Comparison of ENCODE assay signal across 25 cellular contexts in genomic region chr17:49976163-49976827, GRCh38. TPM values are rescaled to one million over a fixed set of nuclear protein-coding genes. Genes with fewer than 3 reads are reported as not detected.
DNase-seq lines count a peak whose midpoint lies in the region; ATAC-seq, FAIRE-seq and TF ChIP-seq lines count a peak whose summit lies in the region.
"Had no signal": no experiment of that assay in that cellular context is flagged by ENCODE, and none has a peak within 500 bp of the region (broad histone marks: within the 10 kb centered on the region; RNA-seq: fewer than 3 reads in every experiment).

No MANE protein-coding gene starts in this region.

- H4K20me1 ChIP-seq in keratinocyte (ENCODE audit: control insufficient read depth, extremely low read depth, insufficient read depth, low read length): no peaks in the 10 kb centered on the region

- H3K9me1 ChIP-seq in keratinocyte (ENCODE audit: control insufficient read depth, extremely low read depth, insufficient read depth, low read length): peaks cover 2% of the 10 kb centered on the region

- H3K27ac Mint-ChIP-seq in activated T-helper 2 cell treated with anti-CD3 and anti-CD28 coated beads, Interferon-gamma antibody, Interleukin-2, Interleukin-4, amounts not matched to agents 10 μg/mL and 5 μg/mL and 100 μg/mL, durations not matched to agents 14 hours and 24 hours and 36 hours: no peak overlapping the region
- H3K27ac Mint-ChIP-seq: mesothelial cell of epicardium, T-helper 17 cell had no signal

- no peaks in the 10 kb centered on the region for H3K9me3 Mint-ChIP-seq in activated T-helper 2 cell treated with anti-CD3 and anti-CD28 coated beads, Interferon-gamma antibody, Interleukin-2, Interleukin-4, amounts not matched to agents 10 μg/mL and 5 μg/mL and 100 μg/mL, durations not matched to agents 14 hours and 24 hours and 36 hours
- H3K9me3 Mint-ChIP-seq: mesothelial cell of epicardium had no signal

- H3K79me2 ChIP-seq in keratinocyte (ENCODE audit: control insufficient read depth, insufficient read depth, low read length): no peaks in the 10 kb centered on the region

- FAIRE-seq in keratinocyte (lab: Jason Lieb, UNC) (peak; percentile 36), urothelium cell line (lab: Jason Lieb, UNC) (no peak)

- no peak overlapping the region for H3K9ac ChIP-seq in keratinocyte (ENCODE audit: control insufficient read depth, extremely low read depth, insufficient read depth, low read length)

- intact Hi-C loops in activated T-helper 2 cell treated with anti-CD3 and anti-CD28 coated beads, Interferon-gamma antibody, Interleukin-2, Interleukin-4, amounts not matched to agents 10 μg/mL and 5 μg/mL and 100 μg/mL, durations not matched to agents 14 hours and 24 hours and 36 hours (cut with micrococcal nuclease): no loop called here

- H3K27me3 Mint-ChIP-seq in activated T-helper 2 cell treated with anti-CD3 and anti-CD28 coated beads, Interferon-gamma antibody, Interleukin-2, Interleukin-4, amounts not matched to agents 10 μg/mL and 5 μg/mL and 100 μg/mL, durations not matched to agents 14 hours and 24 hours and 36 hours (ENCODE audit: low read depth): peaks cover 60% of the 10 kb centered on the region

- peaks cover 14% of the 10 kb centered on the region for H3K4me1 ChIP-seq in HAP-1
- H3K4me1 ChIP-seq in keratinocyte (ENCODE audit: control insufficient read depth, extremely low read depth, insufficient read depth, low read length): peaks cover 59% of the 10 kb centered on the region

- H2AFZ ChIP-seq in keratinocyte (ENCODE audit: control insufficient read depth, low read length): no peak overlapping the region

- no peak overlapping the region for H3K27ac ChIP-seq in keratinocyte (ENCODE audit: control insufficient read depth, insufficient read depth, low read length)
- H3K27ac ChIP-seq: C4-2B, gastrocnemius medialis, neutrophil, vagina had no signal

- H3K27me3 ChIP-seq in HAP-1 (ENCODE audit: low read depth): no peaks in the 10 kb centered on the region; the same call in 1 of the 2 replicates
- H3K27me3 ChIP-seq in keratinocyte (ENCODE audit: control insufficient read depth, extremely low read depth, insufficient read depth, low read length): peaks cover 31% of the 10 kb centered on the region

- TF ChIP-seq CTCF in keratinocyte (optimal IDR thresholded peaks at IDR 0.05 in 1 of 3, IDR thresholded peaks at IDR 0.05 in 1 of 3, conservative IDR thresholded peaks at IDR 0.05 in 1 of 3; ENCODE audit: extremely low read depth in 1 of 3, insufficient read depth in 2 of 3, low read length in 3 of 3): no peak

- in situ Hi-C loops in HAP-1 (cut with MboI; ENCODE audit: low sequenced_read_pairs): no loop called here

- ATAC-seq in GM21528 (IDR thresholded peaks at IDR 0.05; ENCODE audit: low FRiP score, unreplicated experiment): no peak
- ATAC-seq: esophagus mucosa, gastrocnemius medialis, T-helper 17 cell had no signal

- H3K4me3 ChIP-seq in HAP-1 (no peak overlapping the region), keratinocyte (ENCODE audit: control insufficient read depth in 2 of 3, extremely low read depth in 1 of 3, insufficient read depth in 2 of 3, low read depth in 1 of 3, low read length in 3 of 3) (no peak overlapping the region)
- H3K4me3 ChIP-seq: gastrocnemius medialis, vagina had no signal

- H3K4me1 Mint-ChIP-seq in activated T-helper 2 cell treated with anti-CD3 and anti-CD28 coated beads, Interferon-gamma antibody, Interleukin-2, Interleukin-4, amounts not matched to agents 10 μg/mL and 5 μg/mL and 100 μg/mL, durations not matched to agents 14 hours and 24 hours and 36 hours (ENCODE audit: low read depth): peaks cover 2% of the 10 kb centered on the region

- no peak overlapping the region for H3K4me2 ChIP-seq in keratinocyte (ENCODE audit: control insufficient read depth, extremely low read depth, insufficient read depth, low read depth, low read length)

- dilution Hi-C loops in keratinocyte (cut with MboI; ENCODE audit: extremely low pct_ligation_motif_present, low sequenced_read_pairs): no loop called here

- H3K4me3 Mint-ChIP-seq in activated T-helper 2 cell treated with anti-CD3 and anti-CD28 coated beads, Interferon-gamma antibody, Interleukin-2, Interleukin-4, amounts not matched to agents 10 μg/mL and 5 μg/mL and 100 μg/mL, durations not matched to agents 14 hours and 24 hours and 36 hours (ENCODE audit: low read depth): no peak overlapping the region
- H3K4me3 Mint-ChIP-seq: mesothelial cell of epicardium, T-helper 17 cell had no signal

- peak; percentile 72 for DNase-seq in A172 (ENCODE audit: low spot score)
- DNase-seq in HAP-1 (ENCODE audit: low spot score in 2 of 2): peak; percentile 60 to 75
- peak; percentile 96 for DNase-seq in NCI-H69 (lab: John Stamatoyannopoulos, UW)
- DNase-seq in keratinocyte (ENCODE audit: low read depth, low spot score): no peak
- DNase-seq in stimulated activated CD8-positive, alpha-beta memory T cell treated with anti-CD3 and anti-CD28 coated beads, Interleukin-4, amount 100 ng/mL, for 48 hours: no peak
- no peak for DNase-seq in urothelium cell line (ENCODE audit: low spot score)
- DNase-seq in activated T-helper 2 cell treated with anti-CD3 and anti-CD28 coated beads, Interferon-gamma antibody, Interleukin-2, Interleukin-4, amounts not matched to agents 10 μg/mL and 5 μg/mL and 100 μg/mL, durations not matched to agents 14 hours and 24 hours and 36 hours (ENCODE audit: low spot score): no peak
- DNase-seq: activated CD4-positive, alpha-beta T cell treated with anti-CD3 and anti-CD28 coated beads, Interleukin-2, amount 50 U/mL, for 4 hours; activated T-cell treated with anti-CD3 and anti-CD28 coated beads for 4 hours; amygdala; caudate nucleus; gastrocnemius medialis; NCI-H187 treated with DMSO at 0.1 percent for 48 hours; NCI-H446 treated with DMSO at 0.1 percent for 48 hours; SIG-M5; substantia nigra; T-helper 17 cell had no signal

- H3K36me3 ChIP-seq in HAP-1 (replicated peaks): no peaks in the 10 kb centered on the region
- no peaks in the 10 kb centered on the region for H3K36me3 ChIP-seq in keratinocyte (ENCODE audit: control insufficient read depth in 2 of 2, extremely low read depth in 1 of 2, insufficient read depth in 2 of 2, low read length in 2 of 2)
- H3K36me3 ChIP-seq: gastrocnemius medialis, neutrophil, vagina had no signal

- H3K36me3 Mint-ChIP-seq in activated T-helper 2 cell treated with anti-CD3 and anti-CD28 coated beads, Interferon-gamma antibody, Interleukin-2, Interleukin-4, amounts not matched to agents 10 μg/mL and 5 μg/mL and 100 μg/mL, durations not matched to agents 14 hours and 24 hours and 36 hours (ENCODE audit: low read depth): no peaks in the 10 kb centered on the region
- H3K36me3 Mint-ChIP-seq: mesothelial cell of epicardium had no signal

- H3K9me3 ChIP-seq in HAP-1: no peaks in the 10 kb centered on the region
- H3K9me3 ChIP-seq in keratinocyte (ENCODE audit: control insufficient read depth, low read depth, low read length): no peaks in the 10 kb centered on the region
- H3K9me3 ChIP-seq: gastrocnemius medialis, neutrophil, vagina had no signal

RNA-seq across cellular contexts. Expression of gene DLX4, which starts 7.3 kb away (rescaled TPM):
- 1.7 and 2.5 TPM in 2 replicates for total RNA-seq in A172 (2014; rRNA removed; shearing (Covaris generic))
- 0.10 to 0.22 TPM (median 0.18 TPM) in 3 replicates for polyA plus RNA-seq in keratinocyte
- 0.42 TPM for polyA plus RNA-seq in keratinocyte (2011; ENCODE audit: low read depth)
- 0.31 and 0.34 TPM in 2 replicates for polyA plus RNA-seq in keratinocyte (2011; cell fraction: cytosol; rRNA removed)
- polyA plus RNA-seq in keratinocyte (2011; cell fraction: nucleus; rRNA removed): 0.32 and 0.77 TPM in 2 replicates
- 0.30 and 0.49 TPM in 2 replicates for polyA plus RNA-seq in keratinocyte (2012; ENCODE audit: low replicate concordance)
- polyA minus RNA-seq in keratinocyte: 0.10 to 1.4 TPM (median 0.23 TPM) in 3 replicates
- polyA minus RNA-seq in keratinocyte (2011; cell fraction: cytosol; rRNA and poly(A)+ RNA removed): 1.7 TPM
- 0.62 TPM in 1 of 2 replicates, not detected in the other for polyA minus RNA-seq in keratinocyte (2011; cell fraction: nucleus; rRNA and poly(A)+ RNA removed)
- total RNA-seq in activated T-helper 2 cell treated with anti-CD3 and anti-CD28 coated beads, Interferon-gamma antibody, Interleukin-2, Interleukin-4, amounts not matched to agents 10 μg/mL and 5 μg/mL and 100 μg/mL, durations not matched to agents 14 hours and 24 hours and 36 hours: not detected in 2 replicates
- total RNA-seq: gastrocnemius medialis had no signal

RNA-seq across cellular contexts. Expression of gene DLX3, which starts 18.7 kb away (rescaled TPM):
- total RNA-seq in A172 (2014; rRNA removed; shearing (Covaris generic)): not detected in 2 replicates
- 0.62 to 0.81 TPM (median 0.72 TPM) in 3 replicates for polyA plus RNA-seq in keratinocyte
- 8.7 TPM for polyA plus RNA-seq in keratinocyte (2011; ENCODE audit: low read depth)
- 0.97 and 1.3 TPM in 2 replicates for polyA plus RNA-seq in keratinocyte (2011; cell fraction: cytosol; rRNA removed)
- polyA plus RNA-seq in keratinocyte (2011; cell fraction: nucleus; rRNA removed): 2.3 and 3.3 TPM in 2 replicates
- polyA plus RNA-seq in keratinocyte (2012; ENCODE audit: low replicate concordance): 1.6 and 17.5 TPM in 2 replicates
- polyA minus RNA-seq in keratinocyte: 0.64 to 1.8 TPM (median 1.0 TPM) in 3 replicates
- 2.1 TPM for polyA minus RNA-seq in keratinocyte (2011; cell fraction: cytosol; rRNA and poly(A)+ RNA removed)
- polyA minus RNA-seq in keratinocyte (2011; cell fraction: nucleus; rRNA and poly(A)+ RNA removed): 1.1 and 1.3 TPM in 2 replicates
- total RNA-seq in activated T-helper 2 cell treated with anti-CD3 and anti-CD28 coated beads, Interferon-gamma antibody, Interleukin-2, Interleukin-4, amounts not matched to agents 10 μg/mL and 5 μg/mL and 100 μg/mL, durations not matched to agents 14 hours and 24 hours and 36 hours: not detected in 2 replicates
- total RNA-seq: gastrocnemius medialis, OCI-LY7, renal cortical epithelial cell, T-helper 17 cell had no signal

Comparison
In these comparisons a context has a peak if more than half of its experiments do, and no peak if none do; other contexts are left out.
1. DNase-seq: peak in A172 (single experiment), HAP-1 (2 of 2) and NCI-H69 (single experiment); none in keratinocyte (single experiment), stimulated activated CD8-positive, alpha-beta memory T cell treated with anti-CD3 and anti-CD28 coated beads, Interleukin-4, amount 100 ng/mL, for 48 hours (single experiment), urothelium cell line (single experiment) and activated T-helper 2 cell treated with anti-CD3 and anti-CD28 coated beads, Interferon-gamma antibody, Interleukin-2, Interleukin-4, amounts not matched to agents 10 μg/mL and 5 μg/mL and 100 μg/mL, durations not matched to agents 14 hours and 24 hours and 36 hours (single experiment).